ENCODE assay signal across 7 cellular contexts in genomic region chr19:23075031-23075733, GRCh38. TPM values are rescaled to one million over a fixed set of nuclear protein-coding genes. Genes with fewer than 3 reads are reported as not detected.
A peak's percentile ranks its signal among the peaks of the same experiment; 100 is the strongest.
DNase-seq lines count a peak whose midpoint lies in the region; ATAC-seq lines count a peak whose summit lies in the region.

No MANE protein-coding gene starts in this region.

- H3K79me2 ChIP-seq in Karpas-422 (ENCODE audit: low read length): peaks cover 50% of the 10 kb centered on the region

- H3K27ac Mint-ChIP-seq in T-helper 2 cell treated with Interferon-gamma antibody and Interleukin-4, amounts not matched to agents 5 μg/mL and 100 μg/mL, for 36 hours: no peak overlapping the region
- no peak overlapping the region for H3K27ac Mint-ChIP-seq in natural killer cell treated with Interleukin-12 subunit alpha and Interleukin-12 subunit beta and Interleukin-15 and Interleukin-18, amount 100 ng/mL, for 72 hours

- peak; percentile 87 for ATAC-seq in GM18868 (IDR thresholded peaks at IDR 0.05; ENCODE audit: unreplicated experiment)
- peak; percentile 60 to 76 for ATAC-seq in natural killer cell treated with Interleukin-12 subunit alpha and Interleukin-12 subunit beta and Interleukin-15 and Interleukin-18, amount 100 ng/mL, for 72 hours

- no peaks in the 10 kb centered on the region for H3K4me1 Mint-ChIP-seq in T-helper 2 cell treated with Interferon-gamma antibody and Interleukin-4, amounts not matched to agents 5 μg/mL and 100 μg/mL, for 36 hours (ENCODE audit: low read depth)
- H3K4me1 Mint-ChIP-seq in natural killer cell treated with Interleukin-12 subunit alpha and Interleukin-12 subunit beta and Interleukin-15 and Interleukin-18, amount 100 ng/mL, for 72 hours (ENCODE audit: low read depth in 2 of 2): peaks cover 7 to 10% of the 10 kb centered on the region in 2 donors

- H3K4me1 ChIP-seq in Karpas-422 (ENCODE audit: low read length): peaks cover 13% of the 10 kb centered on the region

- no peaks in the 10 kb centered on the region for H3K27me3 ChIP-seq in Karpas-422 (ENCODE audit: low read length)

- DNase-seq in Karpas-422: peak; percentile 95
- DNase-seq in T-helper 2 cell treated with Interferon-gamma antibody and Interleukin-4, amounts not matched to agents 5 μg/mL and 100 μg/mL, for 36 hours (ENCODE audit: low spot score): no peak
- peak; percentile 53 for DNase-seq in fibroblast of the conjunctiva (ENCODE audit: low read depth)
- no peak for DNase-seq in natural killer cell treated with Interleukin-12 subunit alpha and Interleukin-12 subunit beta and Interleukin-15 and Interleukin-18, amount 100 ng/mL, for 72 hours (ENCODE audit: low spot score)
- DNase-seq in T-helper 9 cell: no peak
- no peak for DNase-seq in stimulated activated CD4-positive, alpha-beta T cell treated with anti-CD3 and anti-CD28 coated beads, Interleukin-2, amount 100 ng/mL, for 48 hours

- H3K9me3 ChIP-seq in Karpas-422 (ENCODE audit: low read length): no peaks in the 10 kb centered on the region

- H4K20me1 ChIP-seq in Karpas-422 (ENCODE audit: insufficient read depth, low read depth, low read length): no peaks in the 10 kb centered on the region

- H3K36me3 ChIP-seq in Karpas-422 (ENCODE audit: insufficient read depth, low read length): peaks cover 34% of the 10 kb centered on the region

- H3K4me3 Mint-ChIP-seq in T-helper 2 cell treated with Interferon-gamma antibody and Interleukin-4, amounts not matched to agents 5 μg/mL and 100 μg/mL, for 36 hours: peak overlapping the region; percentile 38
- peak overlapping the region; percentile 48 for H3K4me3 Mint-ChIP-seq in natural killer cell treated with Interleukin-12 subunit alpha and Interleukin-12 subunit beta and Interleukin-15 and Interleukin-18, amount 100 ng/mL, for 72 hours

- H3K27me3 Mint-ChIP-seq in T-helper 2 cell treated with Interferon-gamma antibody and Interleukin-4, amounts not matched to agents 5 μg/mL and 100 μg/mL, for 36 hours (ENCODE audit: low read depth): no peaks in the 10 kb centered on the region
- H3K27me3 Mint-ChIP-seq in natural killer cell treated with Interleukin-12 subunit alpha and Interleukin-12 subunit beta and Interleukin-15 and Interleukin-18, amount 100 ng/mL, for 72 hours: peaks cover 17 to 19% of the 10 kb centered on the region in 2 donors

- peak overlapping the region; percentile 70; the same call in 1 of the 2 replicates for H2AFZ ChIP-seq in Karpas-422 (ENCODE audit: low read length)

- peaks cover 43% of the 10 kb centered on the region for H3K9me3 Mint-ChIP-seq in T-helper 2 cell treated with Interferon-gamma antibody and Interleukin-4, amounts not matched to agents 5 μg/mL and 100 μg/mL, for 36 hours
- peaks cover 6% of the 10 kb centered on the region for H3K9me3 Mint-ChIP-seq in natural killer cell treated with Interleukin-12 subunit alpha and Interleukin-12 subunit beta and Interleukin-15 and Interleukin-18, amount 100 ng/mL, for 72 hours

- no peaks in the 10 kb centered on the region for H3K36me3 Mint-ChIP-seq in T-helper 2 cell treated with Interferon-gamma antibody and Interleukin-4, amounts not matched to agents 5 μg/mL and 100 μg/mL, for 36 hours (ENCODE audit: low read depth)
- H3K36me3 Mint-ChIP-seq in natural killer cell treated with Interleukin-12 subunit alpha and Interleukin-12 subunit beta and Interleukin-15 and Interleukin-18, amount 100 ng/mL, for 72 hours: peaks cover 15% of the 10 kb centered on the region

- H3K27ac ChIP-seq in Karpas-422 (ENCODE audit: low read length): peak overlapping the region; percentile 62

- no peaks in the 10 kb centered on the region for H3K9me2 ChIP-seq in Karpas-422 (replicated peaks; ENCODE audit: insufficient read depth, low read length)

- peak overlapping the region; percentile 84 for H3K4me2 ChIP-seq in Karpas-422 (ENCODE audit: low read depth, low read length, poor library complexity, severe bottlenecking)

- H3K4me3 ChIP-seq in Karpas-422 (ENCODE audit: low read length): peak overlapping the region; percentile 94

- H3K9ac ChIP-seq in Karpas-422 (ENCODE audit: low read length): peak overlapping the region; percentile 85

RNA-seq across cellular contexts. Expression of gene ZNF730, which starts 41.6 kb away (rescaled TPM):
- total RNA-seq in Karpas-422 (2014; rRNA removed; shearing (Covaris generic); ENCODE audit: low replicate concordance): 5.8 and 33.9 TPM in 2 replicates
- total RNA-seq in natural killer cell treated with Interleukin-12 subunit alpha and Interleukin-12 subunit beta and Interleukin-15 and Interleukin-18, amount 100 ng/mL, for 72 hours: 1 to 10 TPM in 1 of 2 donors, under 1 TPM in 1; 1.00 to 1.3 TPM

Comparison
In these comparisons a context has a peak if more than half of its experiments do, and no peak if none do; other contexts are left out.
1. DNase-seq: peak in Karpas-422 (single experiment) and fibroblast of the conjunctiva (single experiment); none in T-helper 2 cell treated with Interferon-gamma antibody and Interleukin-4, amounts not matched to agents 5 μg/mL and 100 μg/mL, for 36 hours (single experiment), natural killer cell treated with Interleukin-12 subunit alpha and Interleukin-12 subunit beta and Interleukin-15 and Interleukin-18, amount 100 ng/mL, for 72 hours (single experiment), T-helper 9 cell (single experiment) and stimulated activated CD4-positive, alpha-beta T cell treated with anti-CD3 and anti-CD28 coated beads, Interleukin-2, amount 100 ng/mL, for 48 hours (0 of 2).